In genomic region chr7:12431886-12432285, GRCh38 we compare ENCODE assay signal across 19 cellular contexts. TPM values are rescaled to one million over a fixed set of nuclear protein-coding genes. Genes with fewer than 3 reads are reported as not detected.
DNase-seq lines count a peak whose midpoint lies in the region; ATAC-seq, FAIRE-seq and TF ChIP-seq lines count a peak whose summit lies in the region.
"Had no signal": no experiment of that assay in that cellular context is flagged by ENCODE, and none has a peak within 500 bp of the region (broad histone marks: within the 10 kb centered on the region; RNA-seq: fewer than 3 reads in every experiment).

No MANE protein-coding gene starts in this region.

- DNase-seq in HepG2 (ENCODE audit: low spot score) (peak; percentile 3), right lobe of liver (no peak), SHP77 treated with DMSO at 0.1 percent for 48 hours (lab: John Stamatoyannopoulos, UW) (peak; percentile 78), glomerular visceral epithelial cell (ENCODE audit: extremely low spot score) (peak; percentile 42), urothelium cell line (ENCODE audit: low spot score) (no peak), GM12891 (ENCODE audit: insufficient read length, low spot score) (no peak)
- no peak for DNase-seq in activated CD4-positive, CD25-positive, alpha-beta regulatory T cell treated with anti-CD3 and anti-CD28 coated beads, Interleukin-2, amount 50 U/mL, for 72 hours
- DNase-seq: activated B cell treated with CpG ODN at 0.5 μM for 24 hours; caudate nucleus; effector CD4-positive, alpha-beta T cell; Kasumi-1; NCI-H1105 treated with DMSO at 0.1 percent for 48 hours; stimulated activated CD4-positive, alpha-beta T cell treated with anti-CD3 and anti-CD28 coated beads, Interleukin-4, amount 100 ng/mL, for 4 hours; stimulated activated CD8-positive, alpha-beta memory T cell treated with anti-CD3 and anti-CD28 coated beads, Interleukin-4, amount 100 ng/mL, for 48 hours had no signal

- 0% methylated on average over 3 of the region's 7 CpGs for WGBS in HepG2 (ENCODE audit: low lambda C conversion rate)
- 37% methylated on average over 2 of the region's 7 CpGs for WGBS in right lobe of liver (ENCODE audit: insufficient coverage, low coverage, low lambda C conversion rate, missing lambda C conversion rate)

- in situ Hi-C loops in HepG2 (cut with HindIII; ENCODE audit: extremely low pct_ligation_motif_present, low pct_unique_long_range_greater_than_20kb), result no loop called here

- no peak for TF ChIP-seq CTCF in HepG2 (CRISPR knock-in tag; IDR thresholded peaks at IDR 0.05)
- TF ChIP-seq CTCF in right lobe of liver (IDR thresholded peaks at IDR 0.05), result no peak

- H3K4me3 ChIP-seq in HepG2 (replicated peaks in 1 of 3; ENCODE audit: insufficient read depth in 1 of 3, low read depth in 2 of 3, low read length in 3 of 3) (no peak overlapping the region), right lobe of liver (no peak overlapping the region)
- H3K4me3 ChIP-seq: suprapubic skin had no signal

- CTCF ChIA-PET in HepG2 (lab: Yijun Ruan, JAX; ENCODE audit: low intra/inter-chr PET ratio, low total read pairs), result no interaction called here

- H3K79me2 ChIP-seq in HepG2 (ENCODE audit: insufficient read depth, low read length), result no peaks in the 10 kb centered on the region
- H3K79me2 ChIP-seq: parathyroid adenoma had no signal

- H2AFZ ChIP-seq in HepG2 (ENCODE audit: low read length), result no peak overlapping the region
- H2AFZ ChIP-seq: parathyroid adenoma had no signal

- no peak overlapping the region for H3K9ac ChIP-seq in HepG2 (ENCODE audit: insufficient read depth, low read depth, low read length)
- H3K9ac ChIP-seq: parathyroid adenoma had no signal

- no peak for TF ChIP-seq RAD21 in HepG2 (CRISPR knock-in tag; IDR thresholded peaks at IDR 0.05)

- no peaks in the 10 kb centered on the region for H3K9me3 ChIP-seq in HepG2 (ENCODE audit: low read length)
- no peaks in the 10 kb centered on the region for H3K9me3 ChIP-seq in right lobe of liver
- H3K9me3 ChIP-seq: suprapubic skin had no signal

- H3K4me1 ChIP-seq in HepG2 (ENCODE audit: insufficient read depth, low read length), result peaks cover 8% of the 10 kb centered on the region; the same call in 1 of the 2 replicates
- no peaks in the 10 kb centered on the region for H3K4me1 ChIP-seq in right lobe of liver
- H3K4me1 ChIP-seq: parathyroid adenoma, suprapubic skin had no signal

- no peaks in the 10 kb centered on the region for H4K20me1 ChIP-seq in HepG2 (ENCODE audit: insufficient read depth, low read length)

- H3K27me3 ChIP-seq in HepG2 (ENCODE audit: control insufficient read depth in 1 of 2, insufficient read depth in 2 of 2, low read length in 2 of 2) (no peaks in the 10 kb centered on the region), right lobe of liver (no peaks in the 10 kb centered on the region)
- H3K27me3 ChIP-seq: suprapubic skin had no signal

- POLR2A ChIA-PET in HepG2 (lab: Yijun Ruan, JAX), result no interaction called here

- TF ChIP-seq POLR2A in HepG2 (IDR thresholded peaks at IDR 0.05; ENCODE audit: insufficient read depth in 1 of 2, low read depth in 2 of 2, low read length in 2 of 2) (no peak), right lobe of liver (IDR thresholded peaks at IDR 0.05) (no peak), GM12891 (IDR thresholded peaks at IDR 0.05; ENCODE audit: low read depth, low read length) (no peak)

- intact Hi-C loops in HepG2 (cut with micrococcal nuclease; ENCODE audit: unreplicated experiment), result loop anchor here (2.0 kb wide), 1 partner anchor 65 kb away; no protein-coding TSS in a partner anchor
- intact Hi-C loops in right lobe of liver (cut with DNase I), result no loop called here

- no peak for TF ChIP-seq EP300 in HepG2 (IDR thresholded peaks at IDR 0.05; ENCODE audit: low read depth in 2 of 2, low read length in 2 of 2)
- no peak for TF ChIP-seq EP300 in HepG2 (CRISPR knock-in tag; IDR thresholded peaks at IDR 0.05; ENCODE audit: borderline replicate concordance)

- no TSS peak for BruUV-seq in HepG2 (replicated peaks; lab: Mats Ljungman, UMichigan)

- ATAC-seq in HepG2 (peak; percentile 45; the same call in 2 of the 3 replicates), right lobe of liver (no peak), GM19397 (IDR thresholded peaks at IDR 0.05; ENCODE audit: unreplicated experiment) (no peak)

- H3K27ac ChIP-seq in HepG2 (ENCODE audit: extremely low read length, insufficient read depth, low read length), result no peak overlapping the region
- no peak overlapping the region for H3K27ac ChIP-seq in right lobe of liver
- H3K27ac ChIP-seq: parathyroid adenoma, suprapubic skin had no signal

- FAIRE-seq in HepG2 (lab: Jason Lieb, UNC), result no peak
- peak; percentile 90 for FAIRE-seq in urothelium cell line (lab: Jason Lieb, UNC)
- no peak for FAIRE-seq in GM12891 (lab: Jason Lieb, UNC)
- FAIRE-seq: G401.6, GM12892 had no signal

- H3K4me2 ChIP-seq in HepG2 (ENCODE audit: low read depth, low read length), result peak overlapping the region; percentile 53

- no peaks in the 10 kb centered on the region for H3K36me3 ChIP-seq in HepG2 (replicated peaks in 1 of 2; ENCODE audit: control insufficient read depth in 1 of 2, insufficient read depth in 2 of 2, low read length in 2 of 2)
- no peaks in the 10 kb centered on the region for H3K36me3 ChIP-seq in right lobe of liver
- H3K36me3 ChIP-seq: suprapubic skin had no signal

TF ChIP-seq in HepG2, 621 proteins besides CTCF, POLR2A, EP300 and RAD21 (continues in another document):
- TF ChIP-seq ZFY (CRISPR knock-in tag; IDR thresholded peaks at IDR 0.05) (peak; percentile 39; the same call in 1 of the 2 replicates), ZXDC (CRISPR knock-in tag; IDR thresholded peaks at IDR 0.05) (no peak)

TF ChIP-seq in GM12891, 5 proteins besides CTCF, POLR2A, EP300 and RAD21:
- no peak for TF ChIP-seq POU2F2 (IDR thresholded peaks at IDR 0.05; ENCODE audit: low read depth, low read length)
- no peak for TF ChIP-seq SPI1 (IDR thresholded peaks at IDR 0.05; ENCODE audit: low read depth, low read length)
- TF ChIP-seq POLR2AphosphoS5 (IDR thresholded peaks at IDR 0.05; ENCODE audit: low read depth, low read length), result no peak
- no peak for TF ChIP-seq TAF1 (IDR thresholded peaks at IDR 0.05; ENCODE audit: low read depth, low read length)
- no peak for TF ChIP-seq PAX5 (IDR thresholded peaks at IDR 0.05; ENCODE audit: insufficient read depth, low read length, severe bottlenecking)

RNA-seq across cellular contexts. Expression of gene VWDE, which starts 28.2 kb away (rescaled TPM):
- total RNA-seq in HepG2 (2016; rRNA removed; fragmentation: Illumina TruSeq; extraction: Trizol) (0.14 and 0.27 TPM in 2 replicates), right lobe of liver (under 1 TPM in 3 of 6 experiments, not detected in 3; 0.24 to 0.42 (median 0.38) TPM)
- total RNA-seq in HepG2 (2016; cell fraction: cytosol; rRNA removed; fragmentation: Illumina TruSeq; extraction: Trizol; ENCODE audit: low read depth), result not detected in 2 replicates
- total RNA-seq in HepG2 (2016; cell fraction: insoluble cytoplasmic fraction; rRNA removed; fragmentation: Illumina TruSeq; extraction: Trizol), result 0.03 and 0.17 TPM in 2 replicates
- 0.03 TPM in 1 of 2 replicates, not detected in the other for total RNA-seq in HepG2 (2016; cell fraction: membrane; rRNA removed; fragmentation: Illumina TruSeq; extraction: Trizol)
- total RNA-seq in HepG2 (2016; cell fraction: nucleus; rRNA removed; fragmentation: Illumina TruSeq; extraction: Trizol), result 0.34 and 0.65 TPM in 2 replicates
- polyA plus RNA-seq in HepG2 (2011; rRNA removed), result 0.07 and 0.12 TPM in 2 replicates
- polyA plus RNA-seq in HepG2 (2011; cell fraction: cytosol; rRNA removed), result 0.01 and 0.04 TPM in 2 replicates
- 0.08 and 0.10 TPM in 2 replicates for polyA plus RNA-seq in HepG2 (2011; cell fraction: nucleus; rRNA removed)
- polyA plus RNA-seq in HepG2 (2012), result 0.05 TPM in 1 of 2 replicates, not detected in the other
- polyA plus RNA-seq in HepG2 (2016; cell fraction: cytosol; fragmentation: Illumina TruSeq; extraction: Trizol; ENCODE audit: low read depth), result not detected in 2 replicates
- polyA plus RNA-seq in HepG2 (2016; cell fraction: insoluble cytoplasmic fraction; fragmentation: Illumina TruSeq; extraction: Trizol; ENCODE audit: low read depth), result not detected in 2 replicates
- polyA plus RNA-seq in HepG2 (2016; cell fraction: membrane; fragmentation: Illumina TruSeq; extraction: Trizol; ENCODE audit: low read depth), result not detected in 2 replicates
- 0.27 and 0.37 TPM in 2 replicates for polyA plus RNA-seq in HepG2 (2016; cell fraction: nucleus; fragmentation: Illumina TruSeq; extraction: Trizol; ENCODE audit: insufficient read depth, low read depth)
- polyA minus RNA-seq in HepG2 (2011; rRNA and poly(A)+ RNA removed; ENCODE audit: low replicate concordance), result 0.08 and 20.5 TPM in 2 replicates
- 0.10 TPM in 1 of 2 replicates, not detected in the other for polyA minus RNA-seq in HepG2 (2011; cell fraction: cytosol; rRNA and poly(A)+ RNA removed)
- polyA minus RNA-seq in HepG2 (2011; cell fraction: nucleus; rRNA and poly(A)+ RNA removed), result 0.64 and 1.2 TPM in 2 replicates
- polyA plus RNA-seq in GM12891 (2012; ENCODE audit: low read depth, missing spikeins), result not detected
- total RNA-seq: activated B cell treated with CpG ODN at 0.5 μM for 24 hours had no signal

Comparison
In these comparisons a context has a peak if more than half of its experiments do, and no peak if none do; other contexts are left out.
1. DNase-seq: peak in HepG2 (single experiment), SHP77 treated with DMSO at 0.1 percent for 48 hours (single experiment) and glomerular visceral epithelial cell (single experiment); none in right lobe of liver (0 of 3), urothelium cell line (single experiment), activated CD4-positive, CD25-positive, alpha-beta regulatory T cell treated with anti-CD3 and anti-CD28 coated beads, Interleukin-2, amount 50 U/mL, for 72 hours (single experiment) and GM12891 (single experiment).